In the genomic region with DNA sequence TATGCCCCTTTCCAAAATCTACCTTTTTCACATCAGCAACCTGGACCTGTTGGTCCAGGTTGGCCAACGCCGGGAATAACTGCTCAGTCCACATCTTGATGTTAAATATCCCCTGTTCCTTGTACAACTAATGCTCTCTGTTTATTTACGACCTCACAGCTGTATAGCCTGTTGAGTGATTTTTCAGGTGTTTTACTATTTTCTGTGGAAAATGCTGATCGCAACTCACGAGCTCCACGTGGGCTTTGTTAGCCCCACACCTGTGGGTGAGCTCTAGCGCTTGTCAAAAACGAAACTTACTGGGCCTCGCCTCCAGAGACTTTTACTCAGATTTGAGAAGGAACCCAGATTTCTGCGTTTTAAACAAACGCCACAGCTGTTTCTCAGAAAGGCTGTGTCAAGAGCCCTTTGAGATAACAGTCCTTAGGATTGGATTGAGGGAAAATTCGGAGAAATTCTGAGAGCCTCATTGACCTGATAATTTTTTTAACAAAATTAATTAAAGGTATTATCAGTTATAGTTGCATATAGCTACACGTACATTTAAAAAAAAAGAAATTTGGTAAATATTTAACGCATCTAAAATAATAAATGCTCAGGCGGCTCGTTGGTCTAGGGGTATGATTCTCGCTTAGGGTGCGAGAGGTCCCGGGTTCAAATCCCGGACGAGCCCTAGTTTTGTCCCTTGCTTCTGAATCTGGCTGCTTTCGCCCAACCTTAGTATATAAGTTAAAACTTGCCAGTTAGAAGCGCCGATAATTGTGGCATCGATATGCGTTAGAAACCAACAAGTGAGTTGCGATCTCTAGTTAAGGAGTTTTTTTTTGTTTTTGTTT, we compare ENCODE assay signal across 1 cellular context.
TF ChIP-seq lines count a peak whose summit lies in the region.

No MANE protein-coding gene starts in this region.

TF ChIP-seq in HepG2, 621 proteins besides CTCF, POLR2A, EP300 and RAD21 (continued from another document and continues in another):
- TF ChIP-seq, protein P1, sequence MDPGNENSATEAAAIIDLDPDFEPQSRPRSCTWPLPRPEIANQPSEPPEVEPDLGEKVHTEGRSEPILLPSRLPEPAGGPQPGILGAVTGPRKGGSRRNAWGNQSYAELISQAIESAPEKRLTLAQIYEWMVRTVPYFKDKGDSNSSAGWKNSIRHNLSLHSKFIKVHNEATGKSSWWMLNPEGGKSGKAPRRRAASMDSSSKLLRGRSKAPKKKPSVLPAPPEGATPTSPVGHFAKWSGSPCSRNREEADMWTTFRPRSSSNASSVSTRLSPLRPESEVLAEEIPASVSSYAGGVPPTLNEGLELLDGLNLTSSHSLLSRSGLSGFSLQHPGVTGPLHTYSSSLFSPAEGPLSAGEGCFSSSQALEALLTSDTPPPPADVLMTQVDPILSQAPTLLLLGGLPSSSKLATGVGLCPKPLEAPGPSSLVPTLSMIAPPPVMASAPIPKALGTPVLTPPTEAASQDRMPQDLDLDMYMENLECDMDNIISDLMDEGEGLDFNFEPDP (CRISPR knock-in tag; conservative IDR thresholded peaks at IDR 0.05), result 0 out of 2 replicates have a peak, but pooled peaks have one; percentile 59
- no peak for TF ChIP-seq NFYB (CRISPR knock-in tag; IDR thresholded peaks at IDR 0.05)
- no peak for TF ChIP-seq REL (CRISPR knock-in tag; conservative IDR thresholded peaks at IDR 0.05)
- no peak; the same call in 1 of the 2 replicates for TF ChIP-seq ZSCAN22 (CRISPR knock-in tag; IDR thresholded peaks at IDR 0.05)
- TF ChIP-seq ZNF205 (CRISPR knock-in tag; IDR thresholded peaks at IDR 0.05), result peak; percentile 23; the same call in 1 of the 2 replicates
- TF ChIP-seq ZSCAN29 (CRISPR knock-in tag; conservative IDR thresholded peaks at IDR 0.05), result no peak
- TF ChIP-seq ZNF12 (CRISPR knock-in tag; IDR thresholded peaks at IDR 0.05), result no peak
- no peak for TF ChIP-seq SMAD1 (CRISPR knock-in tag; IDR thresholded peaks at IDR 0.05; ENCODE audit: borderline replicate concordance, low read depth)
- TF ChIP-seq HNRNPK (IDR thresholded peaks at IDR 0.05; ENCODE audit: low read depth, low read length, poor library complexity, severe bottlenecking), result no peak
- TF ChIP-seq NBN (conservative IDR thresholded peaks at IDR 0.05), result no peak
- TF ChIP-seq, protein P2, sequence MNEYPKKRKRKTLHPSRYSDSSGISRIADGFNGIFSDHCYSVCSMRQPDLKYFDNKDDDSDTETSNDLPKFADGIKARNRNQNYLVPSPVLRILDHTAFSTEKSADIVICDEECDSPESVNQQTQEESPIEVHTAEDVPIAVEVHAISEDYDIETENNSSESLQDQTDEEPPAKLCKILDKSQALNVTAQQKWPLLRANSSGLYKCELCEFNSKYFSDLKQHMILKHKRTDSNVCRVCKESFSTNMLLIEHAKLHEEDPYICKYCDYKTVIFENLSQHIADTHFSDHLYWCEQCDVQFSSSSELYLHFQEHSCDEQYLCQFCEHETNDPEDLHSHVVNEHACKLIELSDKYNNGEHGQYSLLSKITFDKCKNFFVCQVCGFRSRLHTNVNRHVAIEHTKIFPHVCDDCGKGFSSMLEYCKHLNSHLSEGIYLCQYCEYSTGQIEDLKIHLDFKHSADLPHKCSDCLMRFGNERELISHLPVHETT (CRISPR knock-in tag; conservative IDR thresholded peaks at IDR 0.05), result no peak
- TF ChIP-seq, protein P3, sequence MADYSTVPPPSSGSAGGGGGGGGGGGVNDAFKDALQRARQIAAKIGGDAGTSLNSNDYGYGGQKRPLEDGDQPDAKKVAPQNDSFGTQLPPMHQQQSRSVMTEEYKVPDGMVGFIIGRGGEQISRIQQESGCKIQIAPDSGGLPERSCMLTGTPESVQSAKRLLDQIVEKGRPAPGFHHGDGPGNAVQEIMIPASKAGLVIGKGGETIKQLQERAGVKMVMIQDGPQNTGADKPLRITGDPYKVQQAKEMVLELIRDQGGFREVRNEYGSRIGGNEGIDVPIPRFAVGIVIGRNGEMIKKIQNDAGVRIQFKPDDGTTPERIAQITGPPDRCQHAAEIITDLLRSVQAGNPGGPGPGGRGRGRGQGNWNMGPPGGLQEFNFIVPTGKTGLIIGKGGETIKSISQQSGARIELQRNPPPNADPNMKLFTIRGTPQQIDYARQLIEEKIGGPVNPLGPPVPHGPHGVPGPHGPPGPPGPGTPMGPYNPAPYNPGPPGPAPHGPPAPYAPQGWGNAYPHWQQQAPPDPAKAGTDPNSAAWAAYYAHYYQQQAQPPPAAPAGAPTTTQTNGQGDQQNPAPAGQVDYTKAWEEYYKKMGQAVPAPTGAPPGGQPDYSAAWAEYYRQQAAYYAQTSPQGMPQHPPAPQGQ (CRISPR knock-in tag; IDR thresholded peaks at IDR 0.05; ENCODE audit: borderline replicate concordance), result no peak
- TF ChIP-seq ZNF17 (CRISPR knock-in tag; IDR thresholded peaks at IDR 0.05), result no peak
- no peak; the same call in 1 of the 2 replicates for TF ChIP-seq HOXA3 (CRISPR knock-in tag; IDR thresholded peaks at IDR 0.05)
- TF ChIP-seq ZBTB8A (CRISPR knock-in tag; IDR thresholded peaks at IDR 0.05; ENCODE audit: borderline replicate concordance, low read depth), result peak; percentile 11; the same call in 1 of the 2 replicates
- no peak for TF ChIP-seq FOXJ3 (CRISPR knock-in tag; IDR thresholded peaks at IDR 0.05; ENCODE audit: borderline replicate concordance)
- TF ChIP-seq ZNF232 (CRISPR knock-in tag; IDR thresholded peaks at IDR 0.05; ENCODE audit: borderline replicate concordance), result no peak
- no peak for TF ChIP-seq PPARG (CRISPR knock-in tag; conservative IDR thresholded peaks at IDR 0.05)
- no peak for TF ChIP-seq CBX2 (IDR thresholded peaks at IDR 0.05; ENCODE audit: low read depth, low read length)
- no peak for TF ChIP-seq CBX2 (CRISPR knock-in tag; IDR thresholded peaks at IDR 0.05; ENCODE audit: low read depth)
- TF ChIP-seq TBX3 (IDR thresholded peaks at IDR 0.05; ENCODE audit: borderline replicate concordance), result no peak
- TF ChIP-seq, protein P4, sequence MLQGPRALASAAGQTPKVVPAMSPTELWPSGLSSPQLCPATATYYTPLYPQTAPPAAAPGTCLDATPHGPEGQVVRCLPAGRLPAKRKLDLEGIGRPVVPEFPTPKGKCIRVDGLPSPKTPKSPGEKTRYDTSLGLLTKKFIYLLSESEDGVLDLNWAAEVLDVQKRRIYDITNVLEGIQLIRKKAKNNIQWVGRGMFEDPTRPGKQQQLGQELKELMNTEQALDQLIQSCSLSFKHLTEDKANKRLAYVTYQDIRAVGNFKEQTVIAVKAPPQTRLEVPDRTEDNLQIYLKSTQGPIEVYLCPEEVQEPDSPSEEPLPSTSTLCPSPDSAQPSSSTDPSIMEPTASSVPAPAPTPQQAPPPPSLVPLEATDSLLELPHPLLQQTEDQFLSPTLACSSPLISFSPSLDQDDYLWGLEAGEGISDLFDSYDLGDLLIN (CRISPR knock-in tag; IDR thresholded peaks at IDR 0.05; ENCODE audit: borderline replicate concordance), result no peak
- TF ChIP-seq RBAK (CRISPR knock-in tag; IDR thresholded peaks at IDR 0.05), result no peak
- TF ChIP-seq, protein P5, sequence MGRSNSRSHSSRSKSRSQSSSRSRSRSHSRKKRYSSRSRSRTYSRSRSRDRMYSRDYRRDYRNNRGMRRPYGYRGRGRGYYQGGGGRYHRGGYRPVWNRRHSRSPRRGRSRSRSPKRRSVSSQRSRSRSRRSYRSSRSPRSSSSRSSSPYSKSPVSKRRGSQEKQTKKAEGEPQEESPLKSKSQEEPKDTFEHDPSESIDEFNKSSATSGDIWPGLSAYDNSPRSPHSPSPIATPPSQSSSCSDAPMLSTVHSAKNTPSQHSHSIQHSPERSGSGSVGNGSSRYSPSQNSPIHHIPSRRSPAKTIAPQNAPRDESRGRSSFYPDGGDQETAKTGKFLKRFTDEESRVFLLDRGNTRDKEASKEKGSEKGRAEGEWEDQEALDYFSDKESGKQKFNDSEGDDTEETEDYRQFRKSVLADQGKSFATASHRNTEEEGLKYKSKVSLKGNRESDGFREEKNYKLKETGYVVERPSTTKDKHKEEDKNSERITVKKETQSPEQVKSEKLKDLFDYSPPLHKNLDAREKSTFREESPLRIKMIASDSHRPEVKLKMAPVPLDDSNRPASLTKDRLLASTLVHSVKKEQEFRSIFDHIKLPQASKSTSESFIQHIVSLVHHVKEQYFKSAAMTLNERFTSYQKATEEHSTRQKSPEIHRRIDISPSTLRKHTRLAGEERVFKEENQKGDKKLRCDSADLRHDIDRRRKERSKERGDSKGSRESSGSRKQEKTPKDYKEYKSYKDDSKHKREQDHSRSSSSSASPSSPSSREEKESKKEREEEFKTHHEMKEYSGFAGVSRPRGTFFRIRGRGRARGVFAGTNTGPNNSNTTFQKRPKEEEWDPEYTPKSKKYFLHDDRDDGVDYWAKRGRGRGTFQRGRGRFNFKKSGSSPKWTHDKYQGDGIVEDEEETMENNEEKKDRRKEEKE (IDR thresholded peaks at IDR 0.05), result no peak
- TF ChIP-seq DMAP1 (CRISPR knock-in tag; IDR thresholded peaks at IDR 0.05), result no peak
- TF ChIP-seq JUNB (CRISPR knock-in tag; IDR thresholded peaks at IDR 0.05; ENCODE audit: borderline replicate concordance), result no peak
- TF ChIP-seq, protein P6, sequence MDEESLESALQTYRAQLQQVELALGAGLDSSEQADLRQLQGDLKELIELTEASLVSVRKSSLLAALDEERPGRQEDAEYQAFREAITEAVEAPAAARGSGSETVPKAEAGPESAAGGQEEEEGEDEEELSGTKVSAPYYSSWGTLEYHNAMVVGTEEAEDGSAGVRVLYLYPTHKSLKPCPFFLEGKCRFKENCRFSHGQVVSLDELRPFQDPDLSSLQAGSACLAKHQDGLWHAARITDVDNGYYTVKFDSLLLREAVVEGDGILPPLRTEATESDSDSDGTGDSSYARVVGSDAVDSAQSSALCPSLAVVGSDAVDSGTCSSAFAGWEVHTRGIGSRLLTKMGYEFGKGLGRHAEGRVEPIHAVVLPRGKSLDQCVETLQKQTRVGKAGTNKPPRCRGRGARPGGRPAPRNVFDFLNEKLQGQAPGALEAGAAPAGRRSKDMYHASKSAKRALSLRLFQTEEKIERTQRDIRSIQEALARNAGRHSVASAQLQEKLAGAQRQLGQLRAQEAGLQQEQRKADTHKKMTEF (CRISPR knock-in tag; IDR thresholded peaks at IDR 0.05), result peak; percentile 43; the same call in 1 of the 2 replicates
- TF ChIP-seq GLI4 (CRISPR knock-in tag; IDR thresholded peaks at IDR 0.05; ENCODE audit: borderline replicate concordance), result no peak
- TF ChIP-seq SMYD3 (CRISPR knock-in tag; IDR thresholded peaks at IDR 0.05), result no peak
- TF ChIP-seq JDP2 (CRISPR knock-in tag; IDR thresholded peaks at IDR 0.05; ENCODE audit: borderline replicate concordance), result no peak
- no peak for TF ChIP-seq ZNF430 (CRISPR knock-in tag; IDR thresholded peaks at IDR 0.05)
- TF ChIP-seq, protein P7, sequence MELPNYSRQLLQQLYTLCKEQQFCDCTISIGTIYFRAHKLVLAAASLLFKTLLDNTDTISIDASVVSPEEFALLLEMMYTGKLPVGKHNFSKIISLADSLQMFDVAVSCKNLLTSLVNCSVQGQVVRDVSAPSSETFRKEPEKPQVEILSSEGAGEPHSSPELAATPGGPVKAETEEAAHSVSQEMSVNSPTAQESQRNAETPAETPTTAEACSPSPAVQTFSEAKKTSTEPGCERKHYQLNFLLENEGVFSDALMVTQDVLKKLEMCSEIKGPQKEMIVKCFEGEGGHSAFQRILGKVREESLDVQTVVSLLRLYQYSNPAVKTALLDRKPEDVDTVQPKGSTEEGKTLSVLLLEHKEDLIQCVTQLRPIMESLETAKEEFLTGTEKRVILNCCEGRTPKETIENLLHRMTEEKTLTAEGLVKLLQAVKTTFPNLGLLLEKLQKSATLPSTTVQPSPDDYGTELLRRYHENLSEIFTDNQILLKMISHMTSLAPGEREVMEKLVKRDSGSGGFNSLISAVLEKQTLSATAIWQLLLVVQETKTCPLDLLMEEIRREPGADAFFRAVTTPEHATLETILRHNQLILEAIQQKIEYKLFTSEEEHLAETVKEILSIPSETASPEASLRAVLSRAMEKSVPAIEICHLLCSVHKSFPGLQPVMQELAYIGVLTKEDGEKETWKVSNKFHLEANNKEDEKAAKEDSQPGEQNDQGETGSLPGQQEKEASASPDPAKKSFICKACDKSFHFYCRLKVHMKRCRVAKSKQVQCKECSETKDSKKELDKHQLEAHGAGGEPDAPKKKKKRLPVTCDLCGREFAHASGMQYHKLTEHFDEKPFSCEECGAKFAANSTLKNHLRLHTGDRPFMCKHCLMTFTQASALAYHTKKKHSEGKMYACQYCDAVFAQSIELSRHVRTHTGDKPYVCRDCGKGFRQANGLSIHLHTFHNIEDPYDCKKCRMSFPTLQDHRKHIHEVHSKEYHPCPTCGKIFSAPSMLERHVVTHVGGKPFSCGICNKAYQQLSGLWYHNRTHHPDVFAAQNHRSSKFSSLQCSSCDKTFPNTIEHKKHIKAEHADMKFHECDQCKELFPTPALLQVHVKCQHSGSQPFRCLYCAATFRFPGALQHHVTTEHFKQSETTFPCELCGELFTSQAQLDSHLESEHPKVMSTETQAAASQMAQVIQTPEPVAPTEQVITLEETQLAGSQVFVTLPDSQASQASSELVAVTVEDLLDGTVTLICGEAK (IDR thresholded peaks at IDR 0.05), result no peak
- TF ChIP-seq, protein P7 (CRISPR knock-in tag; IDR thresholded peaks at IDR 0.05), result no peak
- TF ChIP-seq ASH2L (IDR thresholded peaks at IDR 0.05; ENCODE audit: insufficient read length, low read depth, low read length), result no peak
- no peak for TF ChIP-seq SIN3B (IDR thresholded peaks at IDR 0.05; ENCODE audit: low read length)
